In the genomic region with DNA sequence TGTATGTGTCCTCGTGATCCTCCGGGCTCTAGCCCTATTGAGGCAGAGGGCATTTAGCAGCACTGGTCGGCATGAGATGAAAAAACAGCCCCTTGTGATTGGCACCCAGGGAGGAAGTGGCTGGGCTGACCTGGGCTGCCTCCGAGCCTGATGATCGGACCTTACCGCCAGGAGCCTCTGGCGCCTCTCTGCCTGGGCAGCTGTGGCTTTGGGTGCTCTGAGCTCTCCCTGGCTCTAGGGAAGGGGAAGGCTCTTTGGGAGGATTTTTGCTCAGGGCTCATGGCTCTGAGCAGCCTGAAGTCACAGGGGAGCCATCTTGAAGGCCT, we compare ENCODE assay signal across 12 cellular contexts. TPM values are rescaled to one million over a fixed set of nuclear protein-coding genes. Genes with fewer than 3 reads are reported as not detected.
A peak's percentile ranks its signal among the peaks of the same experiment; 100 is the strongest.
DNase-seq lines count a peak whose midpoint lies in the region; FAIRE-seq and TF ChIP-seq lines count a peak whose summit lies in the region.
"Had no signal": no experiment of that assay in that cellular context is flagged by ENCODE, and none has a peak within 500 bp of the region (broad histone marks: within the 10 kb centered on the region; RNA-seq: fewer than 3 reads in every experiment).

No MANE protein-coding gene starts in this region.

- FAIRE-seq in bronchial epithelial cell (lab: Jason Lieb, UNC), result no peak
- FAIRE-seq: A204.1 had no signal

- WGBS in mesodermal cell (ENCODE audit: insufficient coverage in 2 of 2), 2 experiments, result 93 to 98% methylated on average over 7 of the region's 7 CpGs
- 91% methylated on average over 7 of the region's 7 CpGs for WGBS in thymus

- DNase-seq in NCI-H82 (lab: John Stamatoyannopoulos, UW) (peak; percentile 51), NCI-H82 treated with DMSO at 0.1 percent for 48 hours (lab: John Stamatoyannopoulos, UW; ENCODE audit: unreplicated experiment) (no peak), bronchial epithelial cell (ENCODE audit: low read depth) (peak; percentile 28), OCI-M2 (lab: John Stamatoyannopoulos, UW; ENCODE audit: unreplicated experiment) (no peak), GM19238 (ENCODE audit: insufficient read length, low spot score) (no peak)
- DNase-seq in activated naive CD4-positive, alpha-beta T cell treated with Interleukin-2 at 50 U/mL for 16 hours, result no peak
- DNase-seq: activated naive CD4-positive, alpha-beta T cell; stimulated activated CD4-positive, alpha-beta T cell treated with anti-CD3 and anti-CD28 coated beads, Interleukin-2, amount 100 ng/mL, for 24 hours had no signal

- H3K4me3 ChIP-seq in bronchial epithelial cell (ENCODE audit: low read depth, low read length) (no peak overlapping the region), mesodermal cell (ENCODE audit: extremely low read depth, insufficient read depth, low read length, poor library complexity, severe bottlenecking) (no peak overlapping the region), thymus (ENCODE audit: low read length) (no peak overlapping the region)

- H3K27ac ChIP-seq in mesodermal cell (ENCODE audit: low read depth, low read length, severe bottlenecking) (peak overlapping the region; percentile 92), thymus (ENCODE audit: low read depth) (peak overlapping the region; percentile 72)

- no peaks in the 10 kb centered on the region for H3K36me3 ChIP-seq in bronchial epithelial cell (ENCODE audit: control insufficient read depth, insufficient read depth, low read length)
- H3K36me3 ChIP-seq in mesodermal cell (ENCODE audit: control insufficient read depth, insufficient read depth, low read length), result no peaks in the 10 kb centered on the region
- H3K36me3 ChIP-seq in thymus (ENCODE audit: control insufficient read depth, insufficient read depth), result no peaks in the 10 kb centered on the region

- H3K27me3 ChIP-seq in bronchial epithelial cell (ENCODE audit: control insufficient read depth, insufficient read depth, low read length), result no peaks in the 10 kb centered on the region
- H3K27me3 ChIP-seq in thymus (ENCODE audit: control insufficient read depth, insufficient read depth), result peaks cover 1% of the 10 kb centered on the region

- no peaks in the 10 kb centered on the region for H3K9me3 ChIP-seq in mesodermal cell (ENCODE audit: control insufficient read depth, low read length)
- H3K9me3 ChIP-seq in thymus (ENCODE audit: control insufficient read depth), result no peaks in the 10 kb centered on the region

- no peak for TF ChIP-seq CTCF in bronchial epithelial cell (IDR thresholded peaks at IDR 0.05; ENCODE audit: insufficient read depth, low read length, severe bottlenecking)

- H3K4me1 ChIP-seq in mesodermal cell (ENCODE audit: control insufficient read depth, insufficient read depth, low read length, poor library complexity, severe bottlenecking), result peaks cover 43% of the 10 kb centered on the region
- H3K4me1 ChIP-seq in thymus (ENCODE audit: control insufficient read depth, insufficient read depth, low read length), result peaks cover 23% of the 10 kb centered on the region

RNA-seq across cellular contexts. Expression of gene CYGB, which starts 7.1 kb away (rescaled TPM):
- 2.1 and 2.3 TPM in 2 replicates for total RNA-seq in bronchial epithelial cell
- 18.2 TPM for polyA plus RNA-seq in mesodermal cell (2013, experiment 1 of 2)
- 19.4 TPM for polyA plus RNA-seq in mesodermal cell (2013, experiment 2 of 2)
- polyA plus RNA-seq in thymus, result 12.1 TPM

RNA-seq across cellular contexts. Expression of gene PRCD, which starts 9.4 kb away (rescaled TPM):
- total RNA-seq in bronchial epithelial cell, result 0.13 TPM in 1 of 2 replicates, not detected in the other
- 5.8 TPM for polyA plus RNA-seq in mesodermal cell (2013, experiment 1 of 2)
- polyA plus RNA-seq in mesodermal cell (2013, experiment 2 of 2), result 9.9 TPM
- 16.8 TPM for polyA plus RNA-seq in thymus
- total RNA-seq: T-helper 1 cell treated with Interleukin-12 subunit alpha and Interleukin-12 subunit beta and Interleukin-4 antibody, amounts not matched to agents 30 ng/mL and 1 ng/mL, for 36 hours had no signal

RNA-seq across cellular contexts. Expression of gene RHBDF2, which starts 29.2 kb away (rescaled TPM):
- 9.9 and 10.8 TPM in 2 replicates for total RNA-seq in bronchial epithelial cell
- 9.0 TPM for polyA plus RNA-seq in mesodermal cell (2013, experiment 1 of 2)
- polyA plus RNA-seq in mesodermal cell (2013, experiment 2 of 2), result 8.2 TPM
- 20.6 TPM for polyA plus RNA-seq in thymus

RNA-seq across cellular contexts. Expression of gene ST6GALNAC2, which starts 55.2 kb away (rescaled TPM):
- 38.4 and 64.4 TPM in 2 replicates for total RNA-seq in bronchial epithelial cell
- 0.52 TPM for polyA plus RNA-seq in mesodermal cell (2013, experiment 1 of 2)
- 0.25 TPM for polyA plus RNA-seq in mesodermal cell (2013, experiment 2 of 2)
- 4.3 TPM for polyA plus RNA-seq in thymus
- total RNA-seq: T-helper 1 cell treated with Interleukin-12 subunit alpha and Interleukin-12 subunit beta and Interleukin-4 antibody, amounts not matched to agents 30 ng/mL and 1 ng/mL, for 36 hours had no signal

Comparison
In these comparisons a context has a peak if more than half of its experiments do, and no peak if none do; other contexts are left out.
1. DNase-seq: peak in NCI-H82 (single experiment) and bronchial epithelial cell (single experiment); none in NCI-H82 treated with DMSO at 0.1 percent for 48 hours (single experiment), OCI-M2 (single experiment), GM19238 (single experiment) and activated naive CD4-positive, alpha-beta T cell treated with Interleukin-2 at 50 U/mL for 16 hours (single experiment).